In genomic region chr12:54294152-54294913, GRCh38 we compare ENCODE assay signal across 1 cellular context.
TF ChIP-seq lines count a peak whose summit lies in the region.

No MANE protein-coding gene starts in this region.

TF ChIP-seq in HepG2, 621 proteins besides CTCF, POLR2A, EP300 and RAD21 (continued from another document and continues in another):
- no peak for TF ChIP-seq ZNF775 (CRISPR knock-in tag; IDR thresholded peaks at IDR 0.05; ENCODE audit: borderline replicate concordance)
- peak; percentile 64; the same call in 1 of the 2 replicates for TF ChIP-seq MEF2D (CRISPR knock-in tag; IDR thresholded peaks at IDR 0.05)
- TF ChIP-seq ZNF878 (CRISPR knock-in tag; IDR thresholded peaks at IDR 0.05) = no peak
- no peak for TF ChIP-seq SCMH1 (CRISPR knock-in tag; IDR thresholded peaks at IDR 0.05; ENCODE audit: borderline replicate concordance)
- no peak for TF ChIP-seq ZBTB8A (CRISPR knock-in tag; IDR thresholded peaks at IDR 0.05; ENCODE audit: borderline replicate concordance, low read depth)
- no peak for TF ChIP-seq EZH2 (conservative IDR thresholded peaks at IDR 0.05; ENCODE audit: low read depth, low read length)
- peak; percentile 40; the same call in 1 of the 3 replicates for TF ChIP-seq MXI1 (IDR thresholded peaks at IDR 0.05; ENCODE audit: borderline replicate concordance, low read depth, low read length)
- TF ChIP-seq PHF8 (CRISPR knock-in tag; IDR thresholded peaks at IDR 0.05) = no peak; the same call in 1 of the 2 replicates
- no peak for TF ChIP-seq SMYD3 (CRISPR knock-in tag; IDR thresholded peaks at IDR 0.05)
- TF ChIP-seq ZFP90 (CRISPR knock-in tag; IDR thresholded peaks at IDR 0.05; ENCODE audit: borderline replicate concordance) = no peak
- no peak for TF ChIP-seq PCBP1 (IDR thresholded peaks at IDR 0.05; ENCODE audit: borderline replicate concordance, low read depth, low read length)
- no peak for TF ChIP-seq PHF20 (CRISPR knock-in tag; IDR thresholded peaks at IDR 0.05)
- peak; percentile 37; the same call in 1 of the 2 replicates for TF ChIP-seq FOXC1 (CRISPR knock-in tag; IDR thresholded peaks at IDR 0.05; ENCODE audit: borderline replicate concordance)
- TF ChIP-seq JUNB (CRISPR knock-in tag; IDR thresholded peaks at IDR 0.05; ENCODE audit: borderline replicate concordance) = no peak
- peak; percentile 76; the same call in 1 of the 2 replicates for TF ChIP-seq KDM6A (CRISPR knock-in tag; IDR thresholded peaks at IDR 0.05; ENCODE audit: low read depth)
- TF ChIP-seq JDP2 (CRISPR knock-in tag; IDR thresholded peaks at IDR 0.05; ENCODE audit: borderline replicate concordance) = no peak
- TF ChIP-seq PREB (CRISPR knock-in tag; IDR thresholded peaks at IDR 0.05) = no peak
- no peak for TF ChIP-seq ZNF138 (CRISPR knock-in tag; IDR thresholded peaks at IDR 0.05; ENCODE audit: low read depth)
- no peak for TF ChIP-seq ATF4 (CRISPR knock-in tag; IDR thresholded peaks at IDR 0.05)
- TF ChIP-seq ZNF343 (CRISPR knock-in tag; IDR thresholded peaks at IDR 0.05) = no peak
- 0 out of 2 replicates have a peak, but pooled peaks have one; percentile 73 for TF ChIP-seq KDM3A (CRISPR knock-in tag; IDR thresholded peaks at IDR 0.05; ENCODE audit: low read depth)
- no peak for TF ChIP-seq MYNN (CRISPR knock-in tag; IDR thresholded peaks at IDR 0.05; ENCODE audit: low read depth)
- TF ChIP-seq BRF2 (CRISPR knock-in tag; IDR thresholded peaks at IDR 0.05) = no peak
- no peak for TF ChIP-seq POLR2AphosphoS2 (IDR thresholded peaks at IDR 0.05; ENCODE audit: low read depth, low read length)
- TF ChIP-seq ZNF143 (CRISPR knock-in tag; IDR thresholded peaks at IDR 0.05) = no peak
- peak; percentile 64 for TF ChIP-seq SAP130 (CRISPR knock-in tag; IDR thresholded peaks at IDR 0.05; ENCODE audit: low read depth)
- TF ChIP-seq YEATS2 (CRISPR knock-in tag; IDR thresholded peaks at IDR 0.05; ENCODE audit: borderline replicate concordance) = peak; percentile 60; the same call in 1 of the 2 replicates
- no peak for TF ChIP-seq RELA (CRISPR knock-in tag; IDR thresholded peaks at IDR 0.05)
- peak; percentile 66; the same call in 1 of the 2 replicates for TF ChIP-seq ARID4A (CRISPR knock-in tag; IDR thresholded peaks at IDR 0.05; ENCODE audit: borderline replicate concordance)
- no peak for TF ChIP-seq NFE2L2 (IDR thresholded peaks at IDR 0.05; ENCODE audit: low read length)
- no peak for TF ChIP-seq USF2 (IDR thresholded peaks at IDR 0.05; ENCODE audit: low read depth, low read length)
- TF ChIP-seq USF2 (CRISPR knock-in tag; IDR thresholded peaks at IDR 0.05; ENCODE audit: borderline replicate concordance) = no peak
- TF ChIP-seq SP1 (IDR thresholded peaks at IDR 0.05) = no peak
- no peak for TF ChIP-seq SP1 (CRISPR knock-in tag; IDR thresholded peaks at IDR 0.05)
- TF ChIP-seq U2AF2 (IDR thresholded peaks at IDR 0.05; ENCODE audit: low read depth, low read length) = no peak
- peak; percentile 88 for TF ChIP-seq ZNF350 (CRISPR knock-in tag; IDR thresholded peaks at IDR 0.05; ENCODE audit: borderline replicate concordance, low read depth)
- TF ChIP-seq MTA1 (CRISPR knock-in tag; IDR thresholded peaks at IDR 0.05; ENCODE audit: borderline replicate concordance) = peak; percentile 55; the same call in 1 of the 2 replicates
- TF ChIP-seq MAFF (IDR thresholded peaks at IDR 0.05; ENCODE audit: low read depth, low read length) = no peak
- no peak for TF ChIP-seq SNRNP70 (IDR thresholded peaks at IDR 0.05; ENCODE audit: low read depth, low read length)
- TF ChIP-seq ZNF549 (CRISPR knock-in tag; IDR thresholded peaks at IDR 0.05) = no peak
- no peak for TF ChIP-seq ZNF557 (CRISPR knock-in tag; IDR thresholded peaks at IDR 0.05)
- TF ChIP-seq ZC3H4 (CRISPR knock-in tag; IDR thresholded peaks at IDR 0.05; ENCODE audit: borderline replicate concordance) = no peak
- TF ChIP-seq ZNF589 (CRISPR knock-in tag; conservative IDR thresholded peaks at IDR 0.05) = no peak
- no peak for TF ChIP-seq ZNF275 (CRISPR knock-in tag; IDR thresholded peaks at IDR 0.05; ENCODE audit: borderline replicate concordance)
- no peak for TF ChIP-seq ZNF496 (CRISPR knock-in tag; IDR thresholded peaks at IDR 0.05; ENCODE audit: insufficient replicate concordance)
- peak; percentile 53 for TF ChIP-seq ZMYM3 (CRISPR knock-in tag; IDR thresholded peaks at IDR 0.05)
- peak; percentile 98 for TF ChIP-seq NR2F2 (IDR thresholded peaks at IDR 0.05; ENCODE audit: borderline replicate concordance, low read depth)
- 0 out of 2 replicates have a peak, but pooled peaks have one; percentile 63 for TF ChIP-seq MAZ (IDR thresholded peaks at IDR 0.05; ENCODE audit: borderline replicate concordance, low read depth, low read length)
- no peak for TF ChIP-seq MAZ (CRISPR knock-in tag; IDR thresholded peaks at IDR 0.05; ENCODE audit: low read depth)
- TF ChIP-seq ZNF513 (CRISPR knock-in tag; conservative IDR thresholded peaks at IDR 0.05) = no peak
- no peak for TF ChIP-seq TFDP2 (CRISPR knock-in tag; IDR thresholded peaks at IDR 0.05)
- TF ChIP-seq ZBED4 (CRISPR knock-in tag; IDR thresholded peaks at IDR 0.05; ENCODE audit: borderline replicate concordance) = no peak
- TF ChIP-seq ZNF761 (CRISPR knock-in tag; conservative IDR thresholded peaks at IDR 0.05) = no peak
- TF ChIP-seq SNAPC2 (CRISPR knock-in tag; IDR thresholded peaks at IDR 0.05) = no peak
